Comparison of ENCODE assay signal across 1 cellular context in the genomic region with DNA sequence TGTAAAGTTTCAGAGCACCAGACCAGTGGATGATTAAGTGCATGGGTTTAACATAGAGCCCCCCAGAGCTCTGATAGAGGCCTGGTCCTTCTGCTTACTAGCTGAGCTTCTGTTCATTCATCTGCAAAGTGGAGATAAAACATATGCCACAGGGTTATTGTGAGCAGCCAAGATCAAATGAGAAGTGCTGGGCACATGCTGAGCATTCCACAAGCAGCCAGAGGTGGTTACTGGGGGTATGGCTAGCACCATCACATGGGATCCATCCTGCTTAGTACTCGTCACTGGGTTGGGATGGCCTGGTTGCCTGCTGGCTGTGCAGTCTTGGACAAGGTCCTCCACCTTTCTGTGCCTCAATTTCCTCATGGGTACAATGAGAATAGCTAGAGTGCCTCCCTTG.
TF ChIP-seq lines count a peak whose summit lies in the region.

No MANE protein-coding gene starts in this region.

TF ChIP-seq in H1, 55 proteins besides CTCF, POLR2A, EP300 and RAD21 (continued from another document):
- no peak for TF ChIP-seq BACH1 (IDR thresholded peaks at IDR 0.05; ENCODE audit: low read length)
- TF ChIP-seq CHD2 (IDR thresholded peaks at IDR 0.05; ENCODE audit: low read length) = no peak
- TF ChIP-seq POU5F1 (IDR thresholded peaks at IDR 0.05; ENCODE audit: low read depth, low read length) = no peak
- no peak for TF ChIP-seq JUND (IDR thresholded peaks at IDR 0.05; ENCODE audit: low read length)
- TF ChIP-seq RXRA (IDR thresholded peaks at IDR 0.05; ENCODE audit: insufficient read depth, low read depth, low read length) = no peak
- TF ChIP-seq CBX5 (IDR thresholded peaks at IDR 0.05; ENCODE audit: low read depth, low read length) = no peak
